In genomic region chr14:99479160-99479902, GRCh38 we compare ENCODE assay signal across 8 cellular contexts. TPM values are rescaled to one million over a fixed set of nuclear protein-coding genes. Genes with fewer than 3 reads are reported as not detected.
DNase-seq lines count a peak whose midpoint lies in the region; ATAC-seq and TF ChIP-seq lines count a peak whose summit lies in the region.

No MANE protein-coding gene starts in this region.

- H3K27me3 ChIP-seq in heart left ventricle: no peaks in the 10 kb centered on the region
- no peaks in the 10 kb centered on the region for H3K27me3 ChIP-seq in mammary epithelial cell (ENCODE audit: insufficient read depth, low read length)
- H3K27me3 ChIP-seq in mesendoderm (ENCODE audit: insufficient read depth, low read length, poor library complexity): no peaks in the 10 kb centered on the region
- H3K27me3 ChIP-seq in vagina: no peaks in the 10 kb centered on the region

- no peak for TF ChIP-seq POLR2A in heart left ventricle (IDR thresholded peaks at IDR 0.05)
- TF ChIP-seq POLR2A in vagina (IDR thresholded peaks at IDR 0.05): no peak

- no peak overlapping the region for H2BK15ac ChIP-seq in mesendoderm (replicated peaks; ENCODE audit: low read depth)

- peaks cover 15% of the 10 kb centered on the region for H3K79me1 ChIP-seq in mesendoderm (ENCODE audit: low read length)

- no peak overlapping the region for H3K23ac ChIP-seq in mesendoderm (ENCODE audit: low read length)

- H4K8ac ChIP-seq in mesendoderm (ENCODE audit: low read depth, low read length): no peak overlapping the region

- H3K4me3 ChIP-seq in heart left ventricle (peak overlapping the region; percentile 59 to 96 (median 83)), mammary epithelial cell (replicated peaks in 1 of 3; ENCODE audit: insufficient read depth in 1 of 3, low read depth in 2 of 3, low read length in 3 of 3) (peak overlapping the region; percentile 72 to 84 (median 76)), mesendoderm (ENCODE audit: low read length) (peak overlapping the region; percentile 82), vagina (peak overlapping the region; percentile 72 to 93)

- CTCF ChIA-PET in mammary epithelial cell (lab: Charles Lee; ENCODE audit: low non-redundant PET) (no interaction called here), GM10248 (lab: Yijun Ruan, JAX) (interaction anchor here (1.4 kb wide), 1 partner anchor 90 kb away, joined by 3 read pairs; no protein-coding TSS in a partner anchor)

- H3K4me1 ChIP-seq in heart left ventricle (peaks cover 10 to 72% (median 55%) of the 10 kb centered on the region in 12 donors), mammary epithelial cell (ENCODE audit: insufficient read depth, low read length) (peaks cover 28% of the 10 kb centered on the region), mesendoderm (ENCODE audit: control insufficient read depth, low read depth, low read length) (peaks cover 4% of the 10 kb centered on the region), vagina (peaks cover 58% of the 10 kb centered on the region)

- H4K20me1 ChIP-seq in mammary epithelial cell (ENCODE audit: insufficient read depth, low read length): peaks cover 3% of the 10 kb centered on the region

- no TSS peak for BruUV-seq in mammary epithelial cell (replicated peaks; lab: Mats Ljungman, UMichigan)

- H3K9me3 ChIP-seq in heart left ventricle: no peaks in the 10 kb centered on the region
- H3K9me3 ChIP-seq in mammary epithelial cell (replicated peaks; ENCODE audit: insufficient read depth, low read length): no peaks in the 10 kb centered on the region
- H3K9me3 ChIP-seq in vagina: no peaks in the 10 kb centered on the region

- H3K27ac ChIP-seq in heart left ventricle (peak overlapping the region; percentile 81 to 95 (median 90)), mammary epithelial cell (ENCODE audit: insufficient read depth, low read depth, low read length) (peak overlapping the region; percentile 52), mesendoderm (ENCODE audit: low read depth, low read length) (no peak overlapping the region), vagina (peak overlapping the region; percentile 82)

- peak overlapping the region; percentile 72 for H3K9ac ChIP-seq in mammary epithelial cell (ENCODE audit: insufficient read depth, low read length)
- peak overlapping the region; percentile 84 for H3K9ac ChIP-seq in mesendoderm (ENCODE audit: low read length)

- H2BK120ac ChIP-seq in mesendoderm (ENCODE audit: low read depth, low read length): no peak overlapping the region

- in situ Hi-C loops in mammary epithelial cell (cut with MboI; ENCODE audit: low sequenced_read_pairs in 2 of 2): no loop called here

- H3K36me3 ChIP-seq in heart left ventricle (no peaks in the 10 kb centered on the region), mammary epithelial cell (ENCODE audit: insufficient read depth, low read length) (no peaks in the 10 kb centered on the region), mesendoderm (ENCODE audit: control insufficient read depth, insufficient read depth, low read length) (no peaks in the 10 kb centered on the region), vagina (no peaks in the 10 kb centered on the region)

- dilution Hi-C loops in mammary epithelial cell (cut with HindIII; ENCODE audit: low sequenced_read_pairs): loop anchor here (5.0 kb wide), 1 partner anchor 77 kb away; no protein-coding TSS in a partner anchor

- H2AFZ ChIP-seq in mammary epithelial cell (ENCODE audit: low read depth, low read length): peak overlapping the region; percentile 87

- ATAC-seq in heart left ventricle (no peak), left ventricle myocardium superior (no peak)

- intact Hi-C loops in heart left ventricle (cut with DNase I) (no loop called here), left ventricle myocardium superior (cut with micrococcal nuclease) (no loop called here), mammary epithelial cell (cut with micrococcal nuclease) (no loop called here), vagina (cut with DNase I) (no loop called here)

- no peak overlapping the region for H2BK5ac ChIP-seq in mesendoderm (ENCODE audit: low read length)

- H3K56ac ChIP-seq in mesendoderm (ENCODE audit: low read length): peak overlapping the region; percentile 95

- WGBS in heart left ventricle, 4 donors: 7 to 16% (median 11%) methylated on average over 18 of the region's 18 CpGs
- 6% methylated on average over 18 of the region's 18 CpGs for WGBS in mammary epithelial cell (ENCODE audit: low coverage, missing lambda C conversion rate)
- no CpG with 5 or more reads among the region's 18 CpGs for WGBS in mesendoderm (ENCODE audit: extremely low coverage, insufficient coverage, low lambda C conversion rate)

- H3K4me2 ChIP-seq in mammary epithelial cell (ENCODE audit: insufficient read depth, low read depth, low read length) (peak overlapping the region; percentile 89), mesendoderm (ENCODE audit: low read length) (peak overlapping the region; percentile 63)

- H3K18ac ChIP-seq in mesendoderm (ENCODE audit: low read length): no peak overlapping the region

- no peak overlapping the region for H4K5ac ChIP-seq in mesendoderm (ENCODE audit: low read length)

- no peak overlapping the region for H2AK5ac ChIP-seq in mesendoderm (ENCODE audit: low read length)

- no peak overlapping the region for H3K4ac ChIP-seq in mesendoderm (ENCODE audit: low read depth, low read length)

- DNase-seq in heart left ventricle: no peak
- no peak for DNase-seq in left ventricle myocardium superior
- DNase-seq in mammary epithelial cell: no peak
- DNase-seq in mesendoderm: no peak
- no peak for DNase-seq in vagina (ENCODE audit: extremely low spot score in 2 of 2)
- DNase-seq in GM10248 (ENCODE audit: extremely low spot score): no peak
- DNase-seq in NCI-H1105 treated with DMSO at 0.1 percent for 48 hours (lab: John Stamatoyannopoulos, UW): no peak
- DNase-seq in mesenteric fat pad (ENCODE audit: low spot score): no peak

- H3K79me2 ChIP-seq in mammary epithelial cell (ENCODE audit: insufficient read depth, low read length): peaks cover 94% of the 10 kb centered on the region
- H3K79me2 ChIP-seq in mesendoderm (ENCODE audit: control insufficient read depth, insufficient read depth, low read length): peaks cover 67% of the 10 kb centered on the region

- TF ChIP-seq CTCF in heart left ventricle (IDR thresholded peaks at IDR 0.05) (peak in 1 of 12 donors; percentile 26), mammary epithelial cell (conservative IDR thresholded peaks at IDR 0.05 in 1 of 2, IDR thresholded peaks at IDR 0.05 in 1 of 2; ENCODE audit: extremely low read depth in 1 of 2, insufficient read depth in 1 of 2, low read depth in 1 of 2, low read length in 2 of 2) (no peak), vagina (IDR thresholded peaks at IDR 0.05) (no peak), GM10248 (IDR thresholded peaks at IDR 0.05; ENCODE audit: control extremely low read depth, extremely low read depth, low read depth, missing control alignments) (no peak)

- POLR2A ChIA-PET in GM10248 (lab: Yijun Ruan, JAX): no interaction called here

RNA-seq across cellular contexts. Expression of gene SETD3, which starts 1.3 kb away (rescaled TPM):
- total RNA-seq in heart left ventricle: 100 to 1,000 TPM in 4 of 9 donors, 10 to 100 TPM in 5; 80.1 to 130 (median 99.4) TPM
- 10 to 100 TPM; 49.7 to 81.7 TPM for polyA plus RNA-seq in heart left ventricle
- total RNA-seq in left ventricle myocardium superior: 99.1 TPM
- 10 to 100 TPM; 51.3 to 62.8 TPM for total RNA-seq in mammary epithelial cell
- 28.8 TPM for polyA plus RNA-seq in mammary epithelial cell
- 62.1 TPM for polyA minus RNA-seq in mammary epithelial cell
- 50.4 TPM for polyA plus RNA-seq in mesendoderm (2013, experiment 1 of 2)
- polyA plus RNA-seq in mesendoderm (2013, experiment 2 of 2): 51.1 TPM
- 49.8 TPM for total RNA-seq in vagina
- 61.5 TPM for total RNA-seq in mesenteric fat pad

RNA-seq across cellular contexts. Expression of gene CCNK, which starts 1.9 kb away (rescaled TPM):
- total RNA-seq in heart left ventricle (10 to 100 TPM; 11.8 to 35.3 (median 30.2) TPM), left ventricle myocardium superior (37.5 TPM), mammary epithelial cell (10 to 100 TPM; 27.0 to 85.4 TPM), vagina (27.5 TPM), mesenteric fat pad (48.2 TPM)
- polyA plus RNA-seq in heart left ventricle (10 to 100 TPM in 1 of 2 donors, 1 to 10 TPM in 1; 9.1 to 20.6 TPM), mammary epithelial cell (7.0 TPM)
- 41.3 TPM for polyA minus RNA-seq in mammary epithelial cell
- polyA plus RNA-seq in mesendoderm (2013, experiment 1 of 2): 69.4 TPM
- 69.2 TPM for polyA plus RNA-seq in mesendoderm (2013, experiment 2 of 2)
